ENCODE assay signal across 14 cellular contexts in genomic region chr1:234246638-234247116, GRCh38.
DNase-seq lines count a peak whose midpoint lies in the region; ATAC-seq, FAIRE-seq and TF ChIP-seq lines count a peak whose summit lies in the region.
"Had no signal": no experiment of that assay in that cellular context is flagged by ENCODE, and none has a peak within 500 bp of the region (broad histone marks: within the 10 kb centered on the region; RNA-seq: fewer than 3 reads in every experiment).

No MANE protein-coding gene starts in this region.

- H3K27ac Mint-ChIP-seq in WTC11 = no peak overlapping the region
- no peak overlapping the region for H3K27ac Mint-ChIP-seq in CD8-positive, alpha-beta T cell
- H3K27ac Mint-ChIP-seq: CD4-positive, alpha-beta memory T cell had no signal

- H3K27me3 Mint-ChIP-seq in WTC11 (ENCODE audit: low read depth) = no peaks in the 10 kb centered on the region; the same call in 1 of the 2 replicates
- H3K27me3 Mint-ChIP-seq in CD8-positive, alpha-beta T cell (ENCODE audit: low read depth) = peaks cover 10% of the 10 kb centered on the region

- no peaks in the 10 kb centered on the region for H3K4me1 ChIP-seq in hepatocyte (ENCODE audit: insufficient read depth)
- no peaks in the 10 kb centered on the region for H3K4me1 ChIP-seq in CD8-positive, alpha-beta T cell (ENCODE audit: insufficient read depth, low read length)
- H3K4me1 ChIP-seq: adrenal gland, upper lobe of left lung had no signal

- H3K4me1 Mint-ChIP-seq in WTC11 = peaks cover 19% of the 10 kb centered on the region
- no peaks in the 10 kb centered on the region for H3K4me1 Mint-ChIP-seq in CD8-positive, alpha-beta T cell (ENCODE audit: low read depth)
- H3K4me1 Mint-ChIP-seq: neural crest cell had no signal

- no peaks in the 10 kb centered on the region for H4K20me1 ChIP-seq in hepatocyte (ENCODE audit: insufficient read depth, poor library complexity, severe bottlenecking)

- no peaks in the 10 kb centered on the region for H3K27me3 ChIP-seq in hepatocyte
- no peaks in the 10 kb centered on the region for H3K27me3 ChIP-seq in CD8-positive, alpha-beta T cell (ENCODE audit: insufficient read depth, low read length)
- H3K27me3 ChIP-seq: adrenal gland, upper lobe of left lung had no signal

- TF ChIP-seq CTCF in GM12865 (IDR thresholded peaks at IDR 0.05; ENCODE audit: insufficient read depth, low read depth, low read length, missing control alignments) (no peak), hepatocyte (IDR thresholded peaks at IDR 0.05; ENCODE audit: poor library complexity) (no peak), WTC11 (IDR thresholded peaks at IDR 0.05) (no peak)
- no peak for TF ChIP-seq CTCF in CD8-positive, alpha-beta T cell (IDR thresholded peaks at IDR 0.05)

- intact Hi-C loops in CD8-positive, alpha-beta T cell (cut with DNase I, micrococcal nuclease) = no loop called here

- POLR2A ChIA-PET in WTC11 (lab: Charles Lee) = no interaction called here
- POLR2A ChIA-PET in CD8-positive, alpha-beta T cell (lab: Charles Lee) = no interaction called here

- peaks cover 13% of the 10 kb centered on the region for H3K36me3 Mint-ChIP-seq in WTC11
- no peaks in the 10 kb centered on the region for H3K36me3 Mint-ChIP-seq in CD8-positive, alpha-beta T cell

- no peaks in the 10 kb centered on the region for H3K36me3 ChIP-seq in hepatocyte (replicated peaks; ENCODE audit: insufficient read depth, low read depth)
- H3K36me3 ChIP-seq in CD8-positive, alpha-beta T cell (ENCODE audit: insufficient read depth, low read length) = no peaks in the 10 kb centered on the region
- H3K36me3 ChIP-seq: adrenal gland, upper lobe of left lung had no signal

- H3K27ac ChIP-seq in hepatocyte = no peak overlapping the region
- H3K27ac ChIP-seq in CD8-positive, alpha-beta T cell (ENCODE audit: low read depth, low read length) = no peak overlapping the region
- H3K27ac ChIP-seq: adrenal gland, upper lobe of left lung had no signal

- DNase-seq in GM12865 (ENCODE audit: low read depth) (peak; percentile 92), GM19239 (ENCODE audit: insufficient read length, low spot score) (peak; percentile 36), hepatocyte (ENCODE audit: low spot score) (no peak), WTC11 (ENCODE audit: low spot score) (no peak)
- no peak for DNase-seq in activated CD4-positive, alpha-beta T cell treated with anti-CD3 and anti-CD28 coated beads for 1 hour
- DNase-seq in CD8-positive, alpha-beta T cell = no peak
- DNase-seq: adrenal gland; CD4-positive, alpha-beta memory T cell; OCI-M1; stimulated activated CD4-positive, alpha-beta T cell treated with anti-CD3 and anti-CD28 coated beads, Interleukin-4, amount 100 ng/mL, for 4 hours; upper lobe of left lung had no signal

- no peak overlapping the region for H3K4me3 Mint-ChIP-seq in WTC11
- no peak overlapping the region for H3K4me3 Mint-ChIP-seq in CD8-positive, alpha-beta T cell
- H3K4me3 Mint-ChIP-seq: CD4-positive, alpha-beta memory T cell; neural crest cell had no signal

- CTCF ChIA-PET in WTC11 (lab: Charles Lee) = no interaction called here
- CTCF ChIA-PET in CD8-positive, alpha-beta T cell (lab: Charles Lee) = no interaction called here

- peak; percentile 83 for ATAC-seq in HG02678 (IDR thresholded peaks at IDR 0.05; ENCODE audit: unreplicated experiment)
- ATAC-seq in HG03469 (IDR thresholded peaks at IDR 0.05; ENCODE audit: unreplicated experiment) = peak; percentile 90
- ATAC-seq in WTC11 = no peak
- no peak for ATAC-seq in CD8-positive, alpha-beta T cell

- no peaks in the 10 kb centered on the region for H3K79me2 ChIP-seq in hepatocyte

- no peak overlapping the region for H3K4me3 ChIP-seq in GM12865 (ENCODE audit: low read depth, low read length)
- H3K4me3 ChIP-seq in hepatocyte = no peak overlapping the region
- no peak overlapping the region for H3K4me3 ChIP-seq in CD8-positive, alpha-beta T cell (ENCODE audit: low read depth, low read length)
- H3K4me3 ChIP-seq: adrenal gland, upper lobe of left lung had no signal

- no peaks in the 10 kb centered on the region for H3K9me2 ChIP-seq in hepatocyte (replicated peaks; ENCODE audit: insufficient read depth)

- no peak overlapping the region for H2AFZ ChIP-seq in hepatocyte

- H3K9me3 Mint-ChIP-seq in WTC11 = peaks cover 26% of the 10 kb centered on the region
- peaks cover 2% of the 10 kb centered on the region for H3K9me3 Mint-ChIP-seq in CD8-positive, alpha-beta T cell

- 84% methylated on average over 5 of the region's 5 CpGs for WGBS in hepatocyte (ENCODE audit: low lambda C conversion rate, missing lambda C conversion rate)

- FAIRE-seq in GM19239 (lab: Jason Lieb, UNC) = peak; percentile 98

- H3K4me2 ChIP-seq in hepatocyte = no peak overlapping the region

- no peaks in the 10 kb centered on the region for H3K9me3 ChIP-seq in hepatocyte (ENCODE audit: low read depth)
- no peaks in the 10 kb centered on the region for H3K9me3 ChIP-seq in CD8-positive, alpha-beta T cell (ENCODE audit: low read length)
- H3K9me3 ChIP-seq: adrenal gland, upper lobe of left lung had no signal

TF ChIP-seq in WTC11, 78 proteins besides CTCF, POLR2A, EP300 and RAD21:
- TF ChIP-seq ERG (CRISPR knock-in tag; IDR thresholded peaks at IDR 0.05) = no peak
- TF ChIP-seq GTF2I (CRISPR knock-in tag; conservative IDR thresholded peaks at IDR 0.05) = no peak
- TF ChIP-seq ZNF281 (CRISPR knock-in tag; IDR thresholded peaks at IDR 0.05) = no peak

Comparison
In these comparisons a context has a peak if more than half of its experiments do, and no peak if none do; other contexts are left out.
1. DNase-seq: peak in GM12865 (single experiment) and GM19239 (single experiment); none in hepatocyte (single experiment), activated CD4-positive, alpha-beta T cell treated with anti-CD3 and anti-CD28 coated beads for 1 hour (single experiment), WTC11 (single experiment) and CD8-positive, alpha-beta T cell (0 of 7).
2. ATAC-seq: peak in HG02678 (single experiment) and HG03469 (single experiment); none in WTC11 (single experiment) and CD8-positive, alpha-beta T cell (single experiment).